In genomic region chr10:32713560-32713959, GRCh38 we compare ENCODE assay signal across 13 cellular contexts.
DNase-seq lines count a peak whose midpoint lies in the region; ATAC-seq and TF ChIP-seq lines count a peak whose summit lies in the region.
"Had no signal": no experiment of that assay in that cellular context is flagged by ENCODE, and none has a peak within 500 bp of the region (broad histone marks: within the 10 kb centered on the region; RNA-seq: fewer than 3 reads in every experiment).

No MANE protein-coding gene starts in this region.

- no peak for DNase-seq in AG04450 (ENCODE audit: low read depth, low spot score)
- peak; percentile 10 for DNase-seq in GM23248
- peak; percentile 16 for DNase-seq in RKO (ENCODE audit: low spot score)
- DNase-seq in fibroblast of mammary gland (ENCODE audit: low read depth): peak; percentile 2
- DNase-seq in CD8-positive, alpha-beta memory T cell: no peak
- DNase-seq: activated CD4-positive, alpha-beta T cell treated with anti-CD3 and anti-CD28 coated beads, Interleukin-2, amount 50 U/mL, for 48 hours; activated T-cell treated with anti-CD3 and anti-CD28 coated beads, Interleukin-2, amount 50 U/mL, for 72 hours; caudate nucleus; effector memory CD4-positive, alpha-beta T cell; NCI-H1105 treated with DMSO at 0.1 percent for 48 hours had no signal

- peaks cover 0 to 1% of the 10 kb centered on the region in 2 donors for H3K27me3 Mint-ChIP-seq in CD8-positive, alpha-beta memory T cell

- TF ChIP-seq POLR2A in gastroesophageal sphincter (IDR thresholded peaks at IDR 0.05): no peak

- H3K36me3 ChIP-seq in GM23248 (ENCODE audit: low read depth): no peaks in the 10 kb centered on the region
- peaks cover 0 to 11% of the 10 kb centered on the region in 2 donors for H3K36me3 ChIP-seq in gastroesophageal sphincter
- no peaks in the 10 kb centered on the region for H3K36me3 ChIP-seq in CD8-positive, alpha-beta memory T cell (ENCODE audit: insufficient read depth, low read length)

- TF ChIP-seq CTCF in AG04450 (IDR thresholded peaks at IDR 0.05; ENCODE audit: low read depth, low read length) (peak; percentile 36), fibroblast of mammary gland (conservative IDR thresholded peaks at IDR 0.05; ENCODE audit: control insufficient read depth, insufficient read depth, low read depth, low read length) (peak; percentile 24), gastroesophageal sphincter (IDR thresholded peaks at IDR 0.05) (no peak)

- H3K27me3 ChIP-seq in AG04450 (ENCODE audit: control insufficient read depth, insufficient read depth, low read length) (no peaks in the 10 kb centered on the region), GM23248 (replicated peaks; ENCODE audit: insufficient read depth) (no peaks in the 10 kb centered on the region), gastroesophageal sphincter (no peaks in the 10 kb centered on the region)
- no peaks in the 10 kb centered on the region for H3K27me3 ChIP-seq in CD8-positive, alpha-beta memory T cell (ENCODE audit: insufficient read depth, low read length, poor library complexity, severe bottlenecking)

- no peak overlapping the region for H3K27ac ChIP-seq in AG04450 (ENCODE audit: low read depth, low read length)
- no peak overlapping the region for H3K27ac ChIP-seq in GM23248
- no peak overlapping the region for H3K27ac ChIP-seq in gastroesophageal sphincter
- no peak overlapping the region for H3K27ac ChIP-seq in CD8-positive, alpha-beta memory T cell (ENCODE audit: low read depth, low read length)

- H3K27ac Mint-ChIP-seq in CD8-positive, alpha-beta memory T cell: no peak overlapping the region
- H3K27ac Mint-ChIP-seq: activated T-cell treated with anti-CD3 and anti-CD28 coated beads, Interleukin-2, amount 50 U/mL, for 72 hours had no signal

- in situ Hi-C loops in GM23248 (cut with MboI): no loop called here

- no peaks in the 10 kb centered on the region for H3K4me1 Mint-ChIP-seq in CD8-positive, alpha-beta memory T cell

- H3F3A ChIP-seq in GM23248 (ENCODE audit: insufficient read depth): no peaks in the 10 kb centered on the region

- no peak overlapping the region for H3K9ac ChIP-seq in GM23248

- H3K4me3 ChIP-seq in AG04450 (ENCODE audit: low read depth, low read length): no peak overlapping the region
- H3K4me3 ChIP-seq in GM23248: no peak overlapping the region
- no peak overlapping the region for H3K4me3 ChIP-seq in fibroblast of mammary gland (ENCODE audit: control insufficient read depth, low read depth, low read length)
- no peak overlapping the region for H3K4me3 ChIP-seq in gastroesophageal sphincter
- H3K4me3 ChIP-seq in CD8-positive, alpha-beta memory T cell (ENCODE audit: low read length): no peak overlapping the region

- ATAC-seq in gastroesophageal sphincter: no peak
- no peak for ATAC-seq in HG03354 (IDR thresholded peaks at IDR 0.05; ENCODE audit: poor library complexity, severe bottlenecking, unreplicated experiment)
- ATAC-seq in HG02571 (IDR thresholded peaks at IDR 0.05; ENCODE audit: unreplicated experiment): no peak
- ATAC-seq: activated T-cell treated with anti-CD3 and anti-CD28 coated beads, Interleukin-2, amount 50 U/mL, for 72 hours had no signal

- peaks cover 4 to 60% (median 13%) of the 10 kb centered on the region in 3 donors for H3K36me3 Mint-ChIP-seq in CD8-positive, alpha-beta memory T cell

- H3K9me3 ChIP-seq in AG04450 (ENCODE audit: control insufficient read depth, insufficient read depth, low read length): no peaks in the 10 kb centered on the region
- no peaks in the 10 kb centered on the region for H3K9me3 ChIP-seq in GM23248 (ENCODE audit: low read depth)
- H3K9me3 ChIP-seq in gastroesophageal sphincter: peaks cover 0 to 58% (median 0%) of the 10 kb centered on the region in 3 donors
- H3K9me3 ChIP-seq in CD8-positive, alpha-beta memory T cell (ENCODE audit: low read length): peaks cover 5% of the 10 kb centered on the region

- H3K9me3 Mint-ChIP-seq in CD8-positive, alpha-beta memory T cell: peaks cover 27 to 70% (median 41%) of the 10 kb centered on the region in 5 donors

- no peak overlapping the region for H2AFZ ChIP-seq in GM23248

- no peak for TF ChIP-seq EP300 in gastroesophageal sphincter (IDR thresholded peaks at IDR 0.05)

- POLR2A ChIA-PET in AG04450 (lab: Yijun Ruan, JAX): no interaction called here
- POLR2A ChIA-PET in CD8-positive, alpha-beta memory T cell (lab: Charles Lee): no interaction called here

- H3K9me2 ChIP-seq in GM23248 (ENCODE audit: insufficient read depth): no peaks in the 10 kb centered on the region

- H3K79me2 ChIP-seq in GM23248 (ENCODE audit: insufficient read depth): no peaks in the 10 kb centered on the region

- CTCF ChIA-PET in AG04450 (lab: Charles Lee): no interaction called here
- CTCF ChIA-PET in CD8-positive, alpha-beta memory T cell (lab: Charles Lee): no interaction called here

- no peaks in the 10 kb centered on the region for H3K4me1 ChIP-seq in GM23248 (ENCODE audit: insufficient read depth)
- no peaks in the 10 kb centered on the region for H3K4me1 ChIP-seq in gastroesophageal sphincter
- H3K4me1 ChIP-seq in CD8-positive, alpha-beta memory T cell (ENCODE audit: insufficient read depth, low read length): no peaks in the 10 kb centered on the region

- H4K20me1 ChIP-seq in GM23248 (ENCODE audit: insufficient read depth): no peaks in the 10 kb centered on the region

- 20 to 24% methylated on average over 1 of the region's 1 CpG for WGBS in GM23248 (ENCODE audit: low coverage in 1 of 2, low lambda C conversion rate in 2 of 2, missing lambda C conversion rate in 2 of 2), 2 experiments
- WGBS in gastroesophageal sphincter (ENCODE audit: low coverage in 1 of 2), 2 donors: 63% methylated on average over 1 of the region's 1 CpG; no CpG with 5 or more reads in 1 of the 2 donors

- no peak overlapping the region for H3K4me2 ChIP-seq in GM23248 (ENCODE audit: unreplicated experiment)

- H3K4me3 Mint-ChIP-seq in CD8-positive, alpha-beta memory T cell: no peak overlapping the region
- H3K4me3 Mint-ChIP-seq: activated T-cell treated with anti-CD3 and anti-CD28 coated beads, Interleukin-2, amount 50 U/mL, for 72 hours had no signal

Comparison
In these comparisons a context has a peak if more than half of its experiments do, and no peak if none do; other contexts are left out.
1. DNase-seq: peak in GM23248 (single experiment), RKO (single experiment) and fibroblast of mammary gland (single experiment); none in AG04450 (single experiment) and CD8-positive, alpha-beta memory T cell (0 of 5).
2. CTCF ChIP-seq: peak in AG04450 (single experiment) and fibroblast of mammary gland (single experiment); none in gastroesophageal sphincter (0 of 4).